14 cellular contexts compared by ENCODE assay signal in the genomic region with DNA sequence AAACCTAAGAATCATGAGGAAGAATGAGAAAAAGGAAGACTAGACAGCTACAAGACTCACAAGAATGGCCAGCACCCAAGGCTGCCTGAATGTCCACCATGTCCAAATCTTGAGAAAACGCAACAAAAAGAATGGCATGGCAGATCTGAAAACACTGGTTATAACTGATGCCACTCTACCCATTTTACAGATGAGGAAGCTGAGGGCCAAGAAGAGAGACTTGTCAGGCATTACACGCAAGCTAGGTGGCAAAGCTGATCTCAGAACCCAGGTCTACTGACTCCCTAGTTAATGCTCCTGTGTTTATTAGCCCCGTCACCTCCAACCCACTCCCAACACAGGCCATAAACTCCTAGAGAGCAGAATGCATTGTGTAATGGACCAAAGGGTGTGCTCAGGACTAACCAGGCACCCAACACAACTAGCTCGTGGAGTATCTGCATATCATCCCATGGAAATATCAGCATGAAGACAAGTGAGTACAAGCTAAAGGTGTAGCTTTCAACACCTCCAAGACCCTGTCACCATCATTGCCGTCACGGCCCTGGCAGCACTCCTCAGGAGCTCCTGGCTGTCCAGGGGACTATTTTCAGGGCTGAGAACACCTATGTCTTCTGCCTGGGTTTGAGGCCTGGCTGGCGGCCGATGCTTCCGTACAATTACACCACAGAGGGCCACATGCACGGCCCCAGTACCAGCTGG.
DNase-seq lines count a peak whose midpoint lies in the region; ATAC-seq and TF ChIP-seq lines count a peak whose summit lies in the region.
"Had no signal": no experiment of that assay in that cellular context is flagged by ENCODE, and none has a peak within 500 bp of the region (broad histone marks: within the 10 kb centered on the region; RNA-seq: fewer than 3 reads in every experiment).

No MANE protein-coding gene starts in this region.

- H2AFZ ChIP-seq in PC-3 (ENCODE audit: low read length), result no peak overlapping the region
- H2AFZ ChIP-seq in fibroblast of lung (ENCODE audit: low read length), result no peak overlapping the region

- H3F3A ChIP-seq in PC-3 (ENCODE audit: low read length, unreplicated experiment), result no peaks in the 10 kb centered on the region

- no peaks in the 10 kb centered on the region for H3K27me3 ChIP-seq in PC-3 (ENCODE audit: low read length)
- no peaks in the 10 kb centered on the region for H3K27me3 ChIP-seq in fibroblast of lung (ENCODE audit: control insufficient read depth, insufficient read depth, low read length)
- H3K27me3 ChIP-seq in muscle layer of colon (ENCODE audit: control insufficient read depth in 1 of 2, insufficient read depth in 2 of 2, low read length in 2 of 2), result no peaks in the 10 kb centered on the region
- no peaks in the 10 kb centered on the region for H3K27me3 ChIP-seq in upper lobe of left lung
- H3K27me3 ChIP-seq: foreskin keratinocyte had no signal

- ATAC-seq in PC-3, result no peak
- no peak for ATAC-seq in upper lobe of left lung (ENCODE audit: low FRiP score in 2 of 2)
- no peak for ATAC-seq in HG02571 (IDR thresholded peaks at IDR 0.05; ENCODE audit: unreplicated experiment)

- no peaks in the 10 kb centered on the region for H4K20me1 ChIP-seq in PC-3 (ENCODE audit: low read length)
- no peaks in the 10 kb centered on the region for H4K20me1 ChIP-seq in fibroblast of lung (ENCODE audit: control insufficient read depth, extremely low read depth, insufficient read depth, low read length)

- TF ChIP-seq EP300 in upper lobe of left lung (IDR thresholded peaks at IDR 0.05), result no peak

- TF ChIP-seq CTCF in PC-3 (conservative IDR thresholded peaks at IDR 0.05; ENCODE audit: low read depth, low read length), result no peak
- TF ChIP-seq CTCF in fibroblast of lung (conservative IDR thresholded peaks at IDR 0.05 in 1 of 2, IDR thresholded peaks at IDR 0.05 in 1 of 2; ENCODE audit: low read depth in 1 of 2, low read length in 2 of 2), result no peak
- TF ChIP-seq CTCF in upper lobe of left lung (IDR thresholded peaks at IDR 0.05), result no peak

- H3K79me2 ChIP-seq in PC-3 (ENCODE audit: low read length) (no peaks in the 10 kb centered on the region), fibroblast of lung (ENCODE audit: control insufficient read depth, insufficient read depth, low read length) (no peaks in the 10 kb centered on the region)

- H3K27ac ChIP-seq in PC-3 (ENCODE audit: low read length), result 0 out of 2 replicates have a peak overlapping the region, but pooled peaks have one; percentile 31
- H3K27ac ChIP-seq in fibroblast of lung (ENCODE audit: insufficient read depth, low read length), result peak overlapping the region; percentile 90
- peak overlapping the region; percentile 35 for H3K27ac ChIP-seq in muscle layer of colon (ENCODE audit: low read depth, low read length)
- H3K27ac ChIP-seq in upper lobe of left lung, result peak overlapping the region in 3 of 4 donors; percentile 62 to 88 (median 77)
- H3K27ac ChIP-seq: C4-2B, foreskin keratinocyte had no signal

- H3K9me3 ChIP-seq in PC-3 (ENCODE audit: low read length) (no peaks in the 10 kb centered on the region), fibroblast of lung (ENCODE audit: control insufficient read depth, insufficient read depth, low read depth, low read length) (no peaks in the 10 kb centered on the region), muscle layer of colon (ENCODE audit: low read length) (no peaks in the 10 kb centered on the region), upper lobe of left lung (no peaks in the 10 kb centered on the region)
- H3K9me3 ChIP-seq: mucosa of descending colon had no signal

- DNase-seq in PC-3 (no peak), fibroblast of lung (ENCODE audit: low read depth in 2 of 2) (no peak), upper lobe of left lung (no peak), SKM-1 treated with dmso at 0.1 percent for 144 hours (lab: John Stamatoyannopoulos, UW; ENCODE audit: unreplicated experiment) (no peak), AML-193 (lab: John Stamatoyannopoulos, UW) (no peak)
- DNase-seq: activated CD4-positive, alpha-beta T cell treated with anti-CD3 and anti-CD28 coated beads for 48 hours; DMS79 treated with DMSO at 0.1 percent for 48 hours; effector CD8-positive, alpha-beta T cell; foreskin keratinocyte; GOT3; mucosa of descending colon had no signal

- WGBS in upper lobe of left lung, 2 donors, result 81 to 93% methylated on average over 10 of the region's 10 CpGs

- H3K4me3 ChIP-seq in PC-3 (ENCODE audit: low read length), result no peak overlapping the region
- no peak overlapping the region for H3K4me3 ChIP-seq in fibroblast of lung (replicated peaks in 1 of 4; ENCODE audit: control extremely low read depth in 1 of 4, insufficient read depth in 1 of 4, low read depth in 3 of 4, low read length in 4 of 4)
- no peak overlapping the region for H3K4me3 ChIP-seq in muscle layer of colon (ENCODE audit: low read depth in 1 of 2, low read length in 2 of 2)
- no peak overlapping the region for H3K4me3 ChIP-seq in upper lobe of left lung
- H3K4me3 ChIP-seq: mucosa of descending colon had no signal

- no peaks in the 10 kb centered on the region for H3K9me2 ChIP-seq in PC-3 (replicated peaks; ENCODE audit: low read length)

- no peak overlapping the region for H3K9ac ChIP-seq in PC-3 (ENCODE audit: low read length)
- H3K9ac ChIP-seq in fibroblast of lung (ENCODE audit: insufficient read depth, low read length), result no peak overlapping the region
- H3K9ac ChIP-seq in muscle layer of colon (ENCODE audit: low read length), result no peak overlapping the region

- H3K4me2 ChIP-seq in PC-3 (ENCODE audit: low read length) (no peak overlapping the region), fibroblast of lung (ENCODE audit: extremely low read depth, insufficient read depth, low read length) (no peak overlapping the region)

- no TSS peak for BruUV-seq in PC-3 (replicated peaks; lab: Mats Ljungman, UMichigan)

- POLR2A ChIA-PET in PC-3 (lab: Charles Lee; ENCODE audit: unreplicated experiment), result no interaction called here

- intact Hi-C loops in PC-3 (cut with micrococcal nuclease), result loop anchor here (10.0 kb wide), 1 partner anchor 96 kb away; no protein-coding TSS in a partner anchor

- H3K4me1 ChIP-seq in PC-3 (ENCODE audit: insufficient read depth, low read length) (peaks cover 33% of the 10 kb centered on the region), fibroblast of lung (ENCODE audit: control insufficient read depth, extremely low read depth, insufficient read depth, low read length) (peaks cover 28% of the 10 kb centered on the region), muscle layer of colon (ENCODE audit: insufficient read depth, low read length) (peaks cover 52% of the 10 kb centered on the region), upper lobe of left lung (peaks cover 49 to 60% (median 51%) of the 10 kb centered on the region in 4 donors)

- no peak for TF ChIP-seq POLR2A in upper lobe of left lung (IDR thresholded peaks at IDR 0.05)

- no peaks in the 10 kb centered on the region for H3K36me3 ChIP-seq in PC-3 (ENCODE audit: low read depth, low read length)
- H3K36me3 ChIP-seq in fibroblast of lung (ENCODE audit: control insufficient read depth, insufficient read depth, low read length), result peaks cover 1% of the 10 kb centered on the region
- no peaks in the 10 kb centered on the region for H3K36me3 ChIP-seq in muscle layer of colon (ENCODE audit: insufficient read depth, low read length)
- no peaks in the 10 kb centered on the region for H3K36me3 ChIP-seq in upper lobe of left lung

- CTCF ChIA-PET in PC-3 (lab: Charles Lee), result no interaction called here

Comparison
In these comparisons a context has a peak if more than half of its experiments do, and no peak if none do; other contexts are left out.
1. H3K27ac ChIP-seq: peak in every context shown above with its lines; median percentile 90 in fibroblast of lung; 77 in upper lobe of left lung; 35 in muscle layer of colon; 31 in PC-3.